12 cellular contexts compared by ENCODE assay signal in the genomic region with DNA sequence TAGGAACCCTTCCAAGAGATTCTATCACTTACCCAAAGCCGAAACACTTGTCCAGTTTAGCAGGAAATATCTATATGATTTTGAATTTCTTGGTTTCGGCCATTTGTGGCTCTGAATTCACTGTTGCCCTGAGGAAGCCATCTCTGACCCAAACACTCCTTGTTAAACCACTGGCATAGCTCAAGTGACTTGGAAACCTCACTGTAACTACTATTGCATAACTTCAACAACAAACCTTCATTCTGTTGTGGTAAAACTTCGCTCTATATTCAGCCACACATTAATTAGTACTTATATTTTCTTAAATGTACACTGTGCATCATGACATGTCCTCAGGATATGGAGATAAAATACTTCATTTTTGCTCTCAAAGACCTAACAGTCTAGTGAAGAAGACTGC.
"Had no signal": no experiment of that assay in that cellular context is flagged by ENCODE, and none has a peak within 500 bp of the region (broad histone marks: within the 10 kb centered on the region; RNA-seq: fewer than 3 reads in every experiment).

No MANE protein-coding gene starts in this region.

- ATAC-seq: activated naive CD4-positive, alpha-beta T cell treated with anti-CD3 and anti-CD28 coated beads, Interleukin-2, amount 50 U/mL, for 72 hours; activated T-cell treated with anti-CD3 and anti-CD28 coated beads, Interleukin-2, amount 50 U/mL, for 72 hours; stimulated activated naive CD8-positive, alpha-beta T cell treated with anti-CD3 and anti-CD28 coated beads, Interleukin-15, amount 100 ng/mL, for 72 hours had no signal

- DNase-seq: activated CD4-positive, alpha-beta T cell treated with anti-CD3 and anti-CD28 coated beads, Interleukin-2, amount 10 ng/mL, durations not matched to agents 24 days and 14 days; activated CD4-positive, CD25-positive, alpha-beta regulatory T cell; activated CD8-positive, alpha-beta memory T cell treated with anti-CD3 and anti-CD28 coated beads, Interleukin-2, amount 50 U/mL, for 48 hours; activated gamma-delta T cell; activated T-cell treated with anti-CD3 and anti-CD28 coated beads, Interleukin-2, amount 50 U/mL, for 72 hours; amniotic stem cell; islet precursor cell; psoas muscle; stimulated activated CD4-positive, alpha-beta T cell treated with anti-CD3 and anti-CD28 coated beads, Interleukin-1b, Interleukin-23, amount 100 ng/mL, for 48 hours; stimulated activated naive CD8-positive, alpha-beta T cell treated with anti-CD3 and anti-CD28 coated beads, Interleukin-15, amount 100 ng/mL, for 72 hours; SW 1271 had no signal
